Comparison of ENCODE assay signal across 24 cellular contexts in genomic region chr1:26060832-26061574, GRCh38. TPM values are rescaled to one million over a fixed set of nuclear protein-coding genes. Genes with fewer than 3 reads are reported as not detected.
DNase-seq lines count a peak whose midpoint lies in the region; ATAC-seq, FAIRE-seq and TF ChIP-seq lines count a peak whose summit lies in the region.
"Had no signal": no experiment of that assay in that cellular context is flagged by ENCODE, and none has a peak within 500 bp of the region (broad histone marks: within the 10 kb centered on the region; RNA-seq: fewer than 3 reads in every experiment).

No MANE protein-coding gene starts in this region.

- peaks cover 0 to 94% (median 44%) of the 10 kb centered on the region in 9 donors for H3K36me3 ChIP-seq in heart left ventricle
- peaks cover 8 to 88% of the 10 kb centered on the region in 2 donors for H3K36me3 ChIP-seq in psoas muscle (ENCODE audit: insufficient read depth in 1 of 2, low read depth in 1 of 2)
- H3K36me3 ChIP-seq: MG63 had no signal

- WGBS in heart left ventricle, 4 donors, result 45 to 55% (median 51%) methylated on average over 7 to 12 of the region's 12 CpGs
- WGBS in right cardiac atrium, result 65% methylated on average over 12 of the region's 12 CpGs
- 40 to 56% (median 41%) methylated on average over 12 of the region's 12 CpGs for WGBS in psoas muscle, 3 donors

- H3K4me3 ChIP-seq in heart left ventricle (peak overlapping the region in 5 of 12 donors; percentile 1 to 91 (median 26)), right cardiac atrium (ENCODE audit: low read length) (no peak overlapping the region), psoas muscle (peak overlapping the region; percentile 72)
- H3K4me3 ChIP-seq: MG63 had no signal

- peak in 3 of 5 donors; percentile 39 to 66 (median 61) for DNase-seq in heart left ventricle
- DNase-seq in Right ventricle myocardium inferior (ENCODE audit: missing footprints), result no peak
- no peak for DNase-seq in right cardiac atrium
- peak in 1 of 2 donors; percentile 76 for DNase-seq in psoas muscle
- DNase-seq in DMS53 (lab: John Stamatoyannopoulos, UW), result no peak
- DNase-seq in frontal cortex (ENCODE audit: low spot score in 2 of 2), result no peak
- no peak for DNase-seq in omental fat pad (ENCODE audit: low spot score)
- DNase-seq: 8988T; C1 segment of cervical spinal cord; CD8-positive, alpha-beta T cell; EL; GF-D8; MG63; NCI-H1417; NCI-H1694 treated with DMSO at 0.1 percent for 48 hours; NCI-H2081 treated with DMSO at 0.1 percent for 48 hours; NCI-H446; NCI-H526; OCI-M1 had no signal

- TF ChIP-seq POLR2A in heart left ventricle (IDR thresholded peaks at IDR 0.05), result peak in 1 of 2 donors; percentile 9

- FAIRE-seq in frontal cortex (lab: Jason Lieb, UNC), result no peak
- FAIRE-seq: RCC 7860 had no signal

- intact Hi-C loops in heart left ventricle (cut with DNase I) (no loop called here), Right ventricle myocardium inferior (cut with DNase I) (no loop called here), right cardiac atrium (cut with DNase I) (no loop called here), psoas muscle (cut with DNase I) (no loop called here)

- TF ChIP-seq CTCF in heart left ventricle (IDR thresholded peaks at IDR 0.05) (no peak), psoas muscle (IDR thresholded peaks at IDR 0.05) (no peak), omental fat pad (IDR thresholded peaks at IDR 0.05) (no peak)

- peaks cover 0 to 12% (median 0%) of the 10 kb centered on the region in 9 donors for H3K27me3 ChIP-seq in heart left ventricle
- no peaks in the 10 kb centered on the region for H3K27me3 ChIP-seq in right cardiac atrium (ENCODE audit: control insufficient read depth, insufficient read depth)
- no peaks in the 10 kb centered on the region for H3K27me3 ChIP-seq in psoas muscle (ENCODE audit: insufficient read depth in 3 of 3, low read length in 2 of 3)
- H3K27me3 ChIP-seq: MG63 had no signal

- ATAC-seq in heart left ventricle (peak; percentile 24 to 73 (median 60)), Right ventricle myocardium inferior (no peak), right cardiac atrium (peak; percentile 21 to 27), psoas muscle (peak; percentile 19 to 84 (median 61)), omental fat pad (ENCODE audit: low FRiP score) (no peak), HG03571 (IDR thresholded peaks at IDR 0.05; ENCODE audit: unreplicated experiment) (no peak)
- ATAC-seq: CD8-positive, alpha-beta T cell had no signal

- peak overlapping the region in 11 of 12 donors; percentile 31 to 100 (median 62) for H3K27ac ChIP-seq in heart left ventricle
- peak overlapping the region; percentile 67 for H3K27ac ChIP-seq in right cardiac atrium (ENCODE audit: low read length)
- peak overlapping the region; percentile 88 for H3K27ac ChIP-seq in psoas muscle

- H3K4me1 ChIP-seq in heart left ventricle, result peaks cover 0 to 45% (median 11%) of the 10 kb centered on the region in 12 donors
- H3K4me1 ChIP-seq in right cardiac atrium (ENCODE audit: control insufficient read depth, insufficient read depth, low read length), result peaks cover 3% of the 10 kb centered on the region
- H3K4me1 ChIP-seq in psoas muscle, result peaks cover 56% of the 10 kb centered on the region

- H3K9me3 ChIP-seq in heart left ventricle (no peaks in the 10 kb centered on the region), right cardiac atrium (ENCODE audit: control insufficient read depth, low read length) (no peaks in the 10 kb centered on the region), psoas muscle (no peaks in the 10 kb centered on the region)
- H3K9me3 ChIP-seq: MG63 had no signal

RNA-seq across cellular contexts. Expression of gene TRIM63, which starts 6.4 kb away (rescaled TPM):
- total RNA-seq in heart left ventricle (100 to 1,000 TPM; 136 to 598 (median 196) TPM), Right ventricle myocardium inferior (212 TPM), right cardiac atrium (100 to 1,000 TPM; 121 to 194 (median 155) TPM), psoas muscle (1,000 to 10,000 TPM in 1 of 4 donors, 100 to 1,000 TPM in 2, 10 to 100 TPM in 1; 74.2 to 2,937 (median 350) TPM), frontal cortex (not detected), omental fat pad (under 1 TPM in 2 of 4 donors, not detected in 2; 0.60 to 0.74 TPM)
- polyA plus RNA-seq in heart left ventricle (100 to 1,000 TPM; 277 to 444 TPM), right cardiac atrium (184 TPM), psoas muscle (1,000 to 10,000 TPM in 2 of 3 donors, 100 to 1,000 TPM in 1; 369 to 2,799 (median 1,951) TPM)
- total RNA-seq: CD8-positive, alpha-beta T cell; H4; LHCN-M2 had no signal

RNA-seq across cellular contexts. Expression of gene SLC30A2, which starts 15.1 kb away (rescaled TPM):
- total RNA-seq in heart left ventricle (10 to 100 TPM in 4 of 9 donors, 1 to 10 TPM in 5; 2.9 to 18.0 (median 6.5) TPM), Right ventricle myocardium inferior (4.0 TPM), right cardiac atrium (under 1 TPM; 0.24 to 0.48 (median 0.41) TPM), psoas muscle (1 to 10 TPM in 3 of 4 donors, under 1 TPM in 1; 0.32 to 7.8 (median 4.2) TPM), frontal cortex (not detected), omental fat pad (1 to 10 TPM in 1 of 4 donors, under 1 TPM in 1, not detected in 2; 0.36 to 1.7 TPM)
- polyA plus RNA-seq in heart left ventricle (1 to 10 TPM; 3.4 to 3.7 TPM), right cardiac atrium (0.36 TPM), psoas muscle (1 to 10 TPM in 1 of 3 donors, under 1 TPM in 2; 0.21 to 1.2 (median 0.70) TPM)
- total RNA-seq: CD8-positive, alpha-beta T cell; H4; LHCN-M2; SK-MEL-5 had no signal

RNA-seq across cellular contexts. Expression of gene EXTL1, which starts 39.4 kb away (rescaled TPM):
- total RNA-seq in heart left ventricle (10 to 100 TPM in 2 of 9 donors, 1 to 10 TPM in 7; 1.8 to 17.5 (median 4.1) TPM), Right ventricle myocardium inferior (11.2 TPM), right cardiac atrium (1 to 10 TPM in 3 of 4 donors, under 1 TPM in 1; 0.78 to 4.3 (median 2.7) TPM), psoas muscle (1 to 10 TPM in 3 of 4 donors, under 1 TPM in 1; 0.39 to 4.6 (median 2.1) TPM), frontal cortex (1.2 TPM), omental fat pad (under 1 TPM in 1 of 4 donors, not detected in 3; 0.65 TPM)
- polyA plus RNA-seq in heart left ventricle (1 to 10 TPM; 1.2 to 5.7 TPM), right cardiac atrium (2.2 TPM), psoas muscle (1 to 10 TPM in 1 of 3 donors, under 1 TPM in 2; 0.61 to 1.1 (median 0.90) TPM)
- total RNA-seq: H4 had no signal

RNA-seq across cellular contexts. Expression of gene PDIK1L, which starts 50.6 kb away (rescaled TPM):
- total RNA-seq in heart left ventricle, result 1 to 10 TPM; 3.9 to 9.3 (median 6.0) TPM
- polyA plus RNA-seq in heart left ventricle, result 1 to 10 TPM; 2.1 to 2.7 TPM
- total RNA-seq in Right ventricle myocardium inferior, result 4.0 TPM
- 1 to 10 TPM; 3.7 to 5.2 (median 4.5) TPM for total RNA-seq in right cardiac atrium
- 1.1 TPM for polyA plus RNA-seq in right cardiac atrium
- 1 to 10 TPM; 3.1 to 7.0 (median 5.3) TPM for total RNA-seq in psoas muscle
- 1 to 10 TPM; 1.4 to 5.8 (median 2.4) TPM for polyA plus RNA-seq in psoas muscle
- total RNA-seq in frontal cortex, result 109 TPM
- total RNA-seq in omental fat pad, result 1 to 10 TPM; 3.2 to 7.6 (median 4.6) TPM

Comparison
In these comparisons a context has a peak if more than half of its experiments do, and no peak if none do; other contexts are left out.
1. ATAC-seq: peak in heart left ventricle (4 of 4), right cardiac atrium (2 of 2) and psoas muscle (4 of 4); none in Right ventricle myocardium inferior (single experiment), omental fat pad (single experiment) and HG03571 (single experiment).
2. DNase-seq: peak in heart left ventricle (3 of 5); none in Right ventricle myocardium inferior (single experiment), right cardiac atrium (0 of 3), DMS53 (single experiment), frontal cortex (0 of 2) and omental fat pad (single experiment).
3. RNA of gene TRIM63, which starts 6.4 kb away (total RNA-seq): 74.2 to 2,937 TPM in psoas muscle, 212 TPM in Right ventricle myocardium inferior (single experiment), 136 to 598 TPM in heart left ventricle and 121 to 194 TPM in right cardiac atrium; 0.60 to 0.74 TPM in omental fat pad and not detected in frontal cortex (single experiment); every median in the first group is over 10 times any median in the second.
4. Peak in every context shown above with its lines, with median percentiles within 50 percentile points of each other: H3K27ac ChIP-seq.